Comparison of ENCODE assay signal across 9 cellular contexts in genomic region chr2:138846216-138846821, GRCh38.
DNase-seq lines count a peak whose midpoint lies in the region; ATAC-seq and TF ChIP-seq lines count a peak whose summit lies in the region.
"Had no signal": no experiment of that assay in that cellular context is flagged by ENCODE, and none has a peak within 500 bp of the region (broad histone marks: within the 10 kb centered on the region; RNA-seq: fewer than 3 reads in every experiment).

No MANE protein-coding gene starts in this region.

- no peaks in the 10 kb centered on the region for H3K27me3 ChIP-seq in HL-60 (ENCODE audit: insufficient read depth, poor library complexity, severe bottlenecking)
- H3K27me3 ChIP-seq in OCI-LY3 (ENCODE audit: low read depth, low read length) = peaks cover 6% of the 10 kb centered on the region
- H3K27me3 ChIP-seq in smooth muscle cell (ENCODE audit: low read depth) = no peaks in the 10 kb centered on the region
- H3K27me3 ChIP-seq in aorta (ENCODE audit: control insufficient read depth in 1 of 2, insufficient read depth in 2 of 2, low read length in 1 of 2) = no peaks in the 10 kb centered on the region
- no peaks in the 10 kb centered on the region for H3K27me3 ChIP-seq in CD8-positive, alpha-beta memory T cell (ENCODE audit: insufficient read depth, low read length, poor library complexity, severe bottlenecking)

- no peak overlapping the region; the same call in 1 of the 2 replicates for H2AFZ ChIP-seq in OCI-LY3 (ENCODE audit: low read depth, low read length)
- H2AFZ ChIP-seq in smooth muscle cell (ENCODE audit: low read depth) = no peak overlapping the region

- intact Hi-C loops in aorta (cut with DNase I) = no loop called here

- H3K36me3 Mint-ChIP-seq in endothelial cell (ENCODE audit: low read depth, unreplicated experiment) = no peaks in the 10 kb centered on the region
- H3K36me3 Mint-ChIP-seq in CD8-positive, alpha-beta memory T cell = no peaks in the 10 kb centered on the region

- peak; percentile 78 for ATAC-seq in GM21423 (IDR thresholded peaks at IDR 0.05; ENCODE audit: unreplicated experiment)
- no peak for ATAC-seq in aorta (ENCODE audit: low FRiP score)

- CTCF ChIA-PET in CD8-positive, alpha-beta memory T cell (lab: Charles Lee) = no interaction called here

- H3K4me1 ChIP-seq in OCI-LY3 (ENCODE audit: low read length) (peaks cover 4% of the 10 kb centered on the region; the same call in 1 of the 2 replicates), smooth muscle cell (ENCODE audit: low read depth) (no peaks in the 10 kb centered on the region), aorta (ENCODE audit: control insufficient read depth in 1 of 2, insufficient read depth in 2 of 2, low read length in 2 of 2) (no peaks in the 10 kb centered on the region)
- H3K4me1 ChIP-seq in CD8-positive, alpha-beta memory T cell (ENCODE audit: insufficient read depth, low read length) = no peaks in the 10 kb centered on the region

- H3K79me2 ChIP-seq in OCI-LY3 (ENCODE audit: low read length) (no peaks in the 10 kb centered on the region), smooth muscle cell (ENCODE audit: low read depth) (no peaks in the 10 kb centered on the region)

- TF ChIP-seq CTCF in HL-60 (IDR thresholded peaks at IDR 0.05; ENCODE audit: insufficient read depth, low read length) (peak; percentile 42), OCI-LY3 (IDR thresholded peaks at IDR 0.05; ENCODE audit: low read depth, low read length) (peak; percentile 82), endothelial cell (IDR thresholded peaks at IDR 0.05; ENCODE audit: unreplicated experiment) (peak; percentile 83), smooth muscle cell (IDR thresholded peaks at IDR 0.05; ENCODE audit: borderline replicate concordance, insufficient read depth, poor library complexity, severe bottlenecking) (peak; percentile 79)

- H3K4me2 ChIP-seq in OCI-LY3 (ENCODE audit: low read length) = peak overlapping the region; percentile 59
- no peak overlapping the region for H3K4me2 ChIP-seq in smooth muscle cell

- peaks cover 5% of the 10 kb centered on the region for H3K4me1 Mint-ChIP-seq in endothelial cell (ENCODE audit: unreplicated experiment)
- no peaks in the 10 kb centered on the region for H3K4me1 Mint-ChIP-seq in CD8-positive, alpha-beta memory T cell

- H4K20me1 ChIP-seq in OCI-LY3 (ENCODE audit: insufficient read depth, low read length) = no peaks in the 10 kb centered on the region
- H4K20me1 ChIP-seq in smooth muscle cell (ENCODE audit: low read depth) = no peaks in the 10 kb centered on the region

- no peaks in the 10 kb centered on the region for H3F3A ChIP-seq in smooth muscle cell (ENCODE audit: low read depth)

- no peak overlapping the region for H3K4me3 ChIP-seq in HL-60 (replicated peaks; ENCODE audit: insufficient read depth, low read length)
- H3K4me3 ChIP-seq in OCI-LY3 (ENCODE audit: low read length) = no peak overlapping the region
- no peak overlapping the region for H3K4me3 ChIP-seq in smooth muscle cell
- H3K4me3 ChIP-seq in aorta (ENCODE audit: low read length in 2 of 2) = no peak overlapping the region
- no peak overlapping the region for H3K4me3 ChIP-seq in CD8-positive, alpha-beta memory T cell (ENCODE audit: low read length)
- H3K4me3 ChIP-seq: skin epidermis had no signal

- H3K27ac ChIP-seq in HL-60 (replicated peaks) (no peak overlapping the region), OCI-LY3 (ENCODE audit: low read length) (no peak overlapping the region), smooth muscle cell (ENCODE audit: low read depth) (no peak overlapping the region), aorta (ENCODE audit: low read depth in 1 of 2, low read length in 2 of 2) (no peak overlapping the region)
- no peak overlapping the region for H3K27ac ChIP-seq in CD8-positive, alpha-beta memory T cell (ENCODE audit: low read depth, low read length)
- H3K27ac ChIP-seq: skin epidermis had no signal

- no peaks in the 10 kb centered on the region for H3K27me3 Mint-ChIP-seq in endothelial cell (ENCODE audit: unreplicated experiment)
- H3K27me3 Mint-ChIP-seq in CD8-positive, alpha-beta memory T cell = peaks cover 0 to 3% of the 10 kb centered on the region in 2 donors

- DNase-seq in EL = peak; percentile 5
- peak in 1 of 2 experiments; percentile 10 for DNase-seq in HL-60 (ENCODE audit: low read depth in 1 of 2, low spot score in 1 of 2)
- no peak for DNase-seq in endothelial cell (ENCODE audit: low spot score)
- no peak for DNase-seq in smooth muscle cell (lab: John Stamatoyannopoulos, UW; ENCODE audit: unreplicated experiment)
- DNase-seq in aorta = no peak
- DNase-seq in CD8-positive, alpha-beta memory T cell = no peak

- WGBS in smooth muscle cell (ENCODE audit: low lambda C conversion rate) = 70% methylated on average over 8 of the region's 8 CpGs
- 62 to 65% methylated on average over 8 of the region's 8 CpGs for WGBS in aorta, 2 donors

- POLR2A ChIA-PET in CD8-positive, alpha-beta memory T cell (lab: Charles Lee) = no interaction called here

- H3K9me3 Mint-ChIP-seq in endothelial cell (ENCODE audit: unreplicated experiment) = no peaks in the 10 kb centered on the region
- H3K9me3 Mint-ChIP-seq in CD8-positive, alpha-beta memory T cell = no peaks in the 10 kb centered on the region

- no peak overlapping the region for H3K9ac ChIP-seq in OCI-LY3 (ENCODE audit: low read length)
- H3K9ac ChIP-seq in smooth muscle cell (ENCODE audit: low read depth) = no peak overlapping the region

- H3K4me3 Mint-ChIP-seq in endothelial cell (ENCODE audit: unreplicated experiment) = no peak overlapping the region
- H3K4me3 Mint-ChIP-seq in CD8-positive, alpha-beta memory T cell = no peak overlapping the region

- H3K9me3 ChIP-seq in OCI-LY3 (ENCODE audit: insufficient read depth, low read length) = no peaks in the 10 kb centered on the region
- no peaks in the 10 kb centered on the region for H3K9me3 ChIP-seq in smooth muscle cell (replicated peaks; ENCODE audit: low read depth)
- no peaks in the 10 kb centered on the region for H3K9me3 ChIP-seq in aorta (ENCODE audit: control insufficient read depth, low read length)
- H3K9me3 ChIP-seq in CD8-positive, alpha-beta memory T cell (ENCODE audit: low read length) = no peaks in the 10 kb centered on the region

- H3K36me3 ChIP-seq in OCI-LY3 (replicated peaks; ENCODE audit: low read depth, low read length) = no peaks in the 10 kb centered on the region
- H3K36me3 ChIP-seq in smooth muscle cell (ENCODE audit: low read depth) = no peaks in the 10 kb centered on the region
- no peaks in the 10 kb centered on the region for H3K36me3 ChIP-seq in aorta (ENCODE audit: control insufficient read depth in 1 of 2, insufficient read depth in 2 of 2, low read length in 1 of 2)
- H3K36me3 ChIP-seq in CD8-positive, alpha-beta memory T cell (ENCODE audit: insufficient read depth, low read length) = no peaks in the 10 kb centered on the region

- no peak overlapping the region for H3K27ac Mint-ChIP-seq in endothelial cell (ENCODE audit: unreplicated experiment)
- H3K27ac Mint-ChIP-seq in CD8-positive, alpha-beta memory T cell = no peak overlapping the region
